ENCODE assay signal across 8 cellular contexts in the genomic region with DNA sequence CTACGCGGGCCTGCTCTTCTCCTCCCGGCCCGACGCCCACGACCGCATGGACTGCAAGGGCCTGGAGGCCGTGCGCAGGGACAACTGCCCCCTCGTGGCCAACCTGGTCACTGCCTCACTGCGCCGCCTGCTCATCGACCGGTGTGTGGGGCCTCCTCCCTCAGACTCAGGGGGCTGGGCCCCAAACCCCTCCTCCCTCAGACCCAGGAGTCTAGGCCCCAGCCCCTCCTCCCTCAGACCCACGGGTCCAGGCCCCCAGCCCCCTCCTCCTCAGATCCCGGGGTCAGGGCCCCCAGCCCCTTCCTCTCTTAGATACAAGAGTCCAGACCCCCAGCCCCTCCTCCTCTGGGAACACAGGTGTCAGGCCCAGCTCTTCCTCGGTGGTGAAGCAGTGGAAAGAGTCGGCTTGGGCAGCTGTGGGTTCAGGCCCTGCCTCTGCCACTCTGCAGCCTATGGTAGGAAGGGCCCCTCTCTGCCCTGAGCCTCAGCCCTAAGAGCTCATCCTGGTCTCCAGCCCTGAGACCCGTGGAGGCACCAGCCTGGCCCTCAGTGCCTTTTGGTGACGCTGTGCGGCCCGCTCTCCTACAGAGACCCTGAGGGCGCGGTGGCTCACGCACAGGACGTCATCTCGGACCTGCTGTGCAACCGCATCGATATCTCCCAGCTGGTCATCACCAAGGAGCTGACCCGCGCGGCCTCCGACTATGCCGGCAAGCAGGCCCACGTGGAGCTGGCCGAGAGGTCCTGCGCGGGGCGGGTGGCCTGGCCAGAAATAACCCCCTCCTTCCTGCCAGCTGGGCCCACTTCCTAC. TPM values are rescaled to one million over a fixed set of nuclear protein-coding genes. Genes with fewer than 3 reads are reported as not detected.
A peak's percentile ranks its signal among the peaks of the same experiment; 100 is the strongest.
DNase-seq lines count a peak whose midpoint lies in the region; ATAC-seq and TF ChIP-seq lines count a peak whose summit lies in the region.

No MANE protein-coding gene starts in this region.

- no peak overlapping the region; a peak in 1 of 4 replicates for H3K4me3 ChIP-seq in SK-N-SH (ENCODE audit: low read depth in 2 of 2, low read length in 1 of 2)
- no peak overlapping the region for H3K4me3 ChIP-seq in cardiac muscle cell
- no peak overlapping the region for H3K4me3 ChIP-seq in retinal pigment epithelial cell (ENCODE audit: low read length)

- no peak for TF ChIP-seq EP300 in SK-N-SH (IDR thresholded peaks at IDR 0.05; ENCODE audit: borderline replicate concordance in 1 of 2, low read depth in 1 of 2, low read length in 1 of 2)

- peak overlapping the region in 1 of 2 donors; percentile 60 for H3K27ac Mint-ChIP-seq in activated naive CD4-positive, alpha-beta T cell treated with anti-CD3 and anti-CD28 coated beads, Interleukin-2, amount 50 U/mL, for 72 hours

- no peak overlapping the region; a peak in 1 of 4 replicates for H3K27ac ChIP-seq in SK-N-SH (ENCODE audit: low read depth in 2 of 2, low read length in 1 of 2)
- H3K27ac ChIP-seq in cardiac muscle cell = no peak overlapping the region

- H3F3A ChIP-seq in SK-N-SH (replicated peaks; ENCODE audit: insufficient read depth) = peaks cover 3% of the 10 kb centered on the region

- ATAC-seq in HG03045 (IDR thresholded peaks at IDR 0.05; ENCODE audit: unreplicated experiment) (peak; percentile 19), GM18870 (IDR thresholded peaks at IDR 0.05; ENCODE audit: unreplicated experiment) (no peak), HG02938 (IDR thresholded peaks at IDR 0.05; ENCODE audit: unreplicated experiment) (no peak)
- peak; percentile 73 to 74 for ATAC-seq in activated naive CD4-positive, alpha-beta T cell treated with anti-CD3 and anti-CD28 coated beads, Interleukin-2, amount 50 U/mL, for 72 hours

- peaks cover 6 to 28% of the 10 kb centered on the region in 2 donors for H3K36me3 Mint-ChIP-seq in activated naive CD4-positive, alpha-beta T cell treated with anti-CD3 and anti-CD28 coated beads, Interleukin-2, amount 50 U/mL, for 72 hours

- no peaks in the 10 kb centered on the region for H3K79me2 ChIP-seq in SK-N-SH (ENCODE audit: insufficient read depth)

- no peaks in the 10 kb centered on the region for H3K9me2 ChIP-seq in SK-N-SH

- DNase-seq in GM13976 (ENCODE audit: low spot score) (peak; percentile 94), SK-N-SH (peak; percentile 92), cardiac muscle cell (ENCODE audit: low read depth in 1 of 2, low spot score in 1 of 2) (peak; percentile 82), retinal pigment epithelial cell (ENCODE audit: low read depth) (no peak)
- peak; percentile 67 to 83 for DNase-seq in activated naive CD4-positive, alpha-beta T cell treated with anti-CD3 and anti-CD28 coated beads, Interleukin-2, amount 50 U/mL, for 72 hours (ENCODE audit: low spot score in 2 of 2)

- no peaks in the 10 kb centered on the region for H3K36me3 ChIP-seq in SK-N-SH (replicated peaks in 1 of 2; ENCODE audit: control insufficient read depth in 1 of 2, insufficient read depth in 2 of 2, low read length in 1 of 2)
- no peaks in the 10 kb centered on the region for H3K36me3 ChIP-seq in cardiac muscle cell

- H3K9me3 ChIP-seq in SK-N-SH (no peaks in the 10 kb centered on the region), cardiac muscle cell (ENCODE audit: low read depth) (no peaks in the 10 kb centered on the region)

- TF ChIP-seq RAD21 in SK-N-SH (IDR thresholded peaks at IDR 0.05; ENCODE audit: low read length) = peak; percentile 58

- no peak overlapping the region for H3K9ac ChIP-seq in SK-N-SH

- H3K4me2 ChIP-seq in SK-N-SH = no peak overlapping the region

- in situ Hi-C loops in GM13976 (cut with MboI; ENCODE audit: low sequenced_read_pairs, unreplicated experiment) = no loop called here

- peak; percentile 96 for TF ChIP-seq CTCF in GM13976 (IDR thresholded peaks at IDR 0.05; ENCODE audit: borderline replicate concordance, control extremely low read depth, extremely low read depth, insufficient read depth, missing control alignments)
- TF ChIP-seq CTCF in SK-N-SH (IDR thresholded peaks at IDR 0.05) = peak; percentile 77
- peak; percentile 92 for TF ChIP-seq CTCF in cardiac muscle cell (IDR thresholded peaks at IDR 0.05; ENCODE audit: low read depth, low read length)
- TF ChIP-seq CTCF in retinal pigment epithelial cell (conservative IDR thresholded peaks at IDR 0.05; ENCODE audit: low read depth, low read length) = peak; percentile 91

- CTCF ChIA-PET in SK-N-SH (lab: Yijun Ruan, JAX) = interaction anchor here (0.7 to 1.8 kb wide), 18 partner anchors 9 to 141 kb away, joined by 3 to 23 read pairs (median 4); a partner anchor contains a TSS

- no peaks in the 10 kb centered on the region for H4K20me1 ChIP-seq in SK-N-SH (ENCODE audit: insufficient read depth)

- no peak overlapping the region for H2AFZ ChIP-seq in SK-N-SH (ENCODE audit: low read depth)

- no peaks in the 10 kb centered on the region for H3K9me3 Mint-ChIP-seq in activated naive CD4-positive, alpha-beta T cell treated with anti-CD3 and anti-CD28 coated beads, Interleukin-2, amount 50 U/mL, for 72 hours

- H3K4me1 ChIP-seq in SK-N-SH (ENCODE audit: control insufficient read depth in 1 of 2, insufficient read depth in 2 of 2, low read depth in 1 of 2, low read length in 1 of 2) = no peaks in the 10 kb centered on the region; a peak in 1 of 4 replicates
- peaks cover 3% of the 10 kb centered on the region for H3K4me1 ChIP-seq in cardiac muscle cell (ENCODE audit: low read depth)

- H3K27me3 ChIP-seq in SK-N-SH (ENCODE audit: insufficient read depth) (no peaks in the 10 kb centered on the region), cardiac muscle cell (peaks cover 14% of the 10 kb centered on the region)

- 74% methylated on average over 28 of the region's 39 CpGs for WGBS in SK-N-SH (ENCODE audit: low lambda C conversion rate)

- POLR2A ChIA-PET in SK-N-SH (lab: Yijun Ruan, JAX) = interaction anchor here (0.8 kb wide), 1 partner anchor 46 kb away, joined by 4 read pairs; no protein-coding TSS in a partner anchor

TF ChIP-seq in SK-N-SH, 30 proteins besides CTCF, POLR2A, EP300 and RAD21:
- TF ChIP-seq, protein P1, sequence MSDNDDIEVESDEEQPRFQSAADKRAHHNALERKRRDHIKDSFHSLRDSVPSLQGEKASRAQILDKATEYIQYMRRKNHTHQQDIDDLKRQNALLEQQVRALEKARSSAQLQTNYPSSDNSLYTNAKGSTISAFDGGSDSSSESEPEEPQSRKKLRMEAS (IDR thresholded peaks at IDR 0.05; ENCODE audit: low read depth) = peak; percentile 42; the same call in 1 of the 2 replicates
- TF ChIP-seq, protein P2, sequence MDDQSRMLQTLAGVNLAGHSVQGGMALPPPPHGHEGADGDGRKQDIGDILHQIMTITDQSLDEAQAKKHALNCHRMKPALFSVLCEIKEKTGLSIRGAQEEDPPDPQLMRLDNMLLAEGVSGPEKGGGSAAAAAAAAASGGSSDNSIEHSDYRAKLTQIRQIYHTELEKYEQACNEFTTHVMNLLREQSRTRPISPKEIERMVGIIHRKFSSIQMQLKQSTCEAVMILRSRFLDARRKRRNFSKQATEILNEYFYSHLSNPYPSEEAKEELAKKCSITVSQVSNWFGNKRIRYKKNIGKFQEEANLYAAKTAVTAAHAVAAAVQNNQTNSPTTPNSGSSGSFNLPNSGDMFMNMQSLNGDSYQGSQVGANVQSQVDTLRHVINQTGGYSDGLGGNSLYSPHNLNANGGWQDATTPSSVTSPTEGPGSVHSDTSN (IDR thresholded peaks at IDR 0.05) = no peak
- no peak for TF ChIP-seq GABPA (IDR thresholded peaks at IDR 0.05; ENCODE audit: low read depth)
- no peak for TF ChIP-seq TCF12 (IDR thresholded peaks at IDR 0.05)
- peak; percentile 60 for TF ChIP-seq SMC3 (IDR thresholded peaks at IDR 0.05; ENCODE audit: low read depth, low read length)
- no peak for TF ChIP-seq NRF1 (IDR thresholded peaks at IDR 0.05; ENCODE audit: low read depth, low read length)

RNA-seq across cellular contexts. Expression of a gene that starts 3.7 kb away (rescaled TPM):
- polyA plus RNA-seq in SK-N-SH (2012; rRNA removed) = not detected in 2 replicates
- polyA plus RNA-seq in SK-N-SH (2012; cell fraction: cytosol; rRNA removed) = 0.06 TPM in 1 of 2 replicates, not detected in the other
- polyA plus RNA-seq in SK-N-SH (2012; cell fraction: nucleus; rRNA removed) = not detected in 2 replicates
- 1 to 10 TPM; 1.1 to 1.2 TPM for total RNA-seq in activated naive CD4-positive, alpha-beta T cell treated with anti-CD3 and anti-CD28 coated beads, Interleukin-2, amount 50 U/mL, for 72 hours
- total RNA-seq in cardiac muscle cell = 0.15 and 0.35 TPM in 2 replicates
- polyA plus RNA-seq in cardiac muscle cell = 0.40 and 1.5 TPM in 2 replicates

RNA-seq across cellular contexts. Expression of a gene that starts 17.6 kb away (rescaled TPM):
- polyA plus RNA-seq in SK-N-SH (2012; rRNA removed) (not detected in 2 replicates), cardiac muscle cell (0.30 and 0.31 TPM in 2 replicates)
- not detected in 2 replicates for polyA plus RNA-seq in SK-N-SH (2012; cell fraction: cytosol; rRNA removed)
- polyA plus RNA-seq in SK-N-SH (2012; cell fraction: nucleus; rRNA removed) = not detected in 2 replicates
- 1 to 10 TPM in 1 of 2 donors, under 1 TPM in 1; 0.91 to 1.9 TPM for total RNA-seq in activated naive CD4-positive, alpha-beta T cell treated with anti-CD3 and anti-CD28 coated beads, Interleukin-2, amount 50 U/mL, for 72 hours
- total RNA-seq in cardiac muscle cell = 0.04 and 0.18 TPM in 2 replicates

RNA-seq across cellular contexts. Expression of a gene that starts 30.9 kb away (rescaled TPM):
- polyA plus RNA-seq in SK-N-SH (2012; rRNA removed) (28.6 and 33.6 TPM in 2 replicates), cardiac muscle cell (62.3 and 74.3 TPM in 2 replicates)
- polyA plus RNA-seq in SK-N-SH (2012; cell fraction: cytosol; rRNA removed) = 8.1 and 14.9 TPM in 2 replicates
- 109 and 151 TPM in 2 replicates for polyA plus RNA-seq in SK-N-SH (2012; cell fraction: nucleus; rRNA removed)
- 100 to 1,000 TPM; 183 to 254 TPM for total RNA-seq in activated naive CD4-positive, alpha-beta T cell treated with anti-CD3 and anti-CD28 coated beads, Interleukin-2, amount 50 U/mL, for 72 hours
- 70.7 and 73.8 TPM in 2 replicates for total RNA-seq in cardiac muscle cell

RNA-seq across cellular contexts. Expression of a gene that starts 38.8 kb away (rescaled TPM):
- polyA plus RNA-seq in SK-N-SH (2012; rRNA removed) (72.8 and 108 TPM in 2 replicates), cardiac muscle cell (58.3 and 62.0 TPM in 2 replicates)
- 66.3 and 75.1 TPM in 2 replicates for polyA plus RNA-seq in SK-N-SH (2012; cell fraction: cytosol; rRNA removed)
- 141 and 150 TPM in 2 replicates for polyA plus RNA-seq in SK-N-SH (2012; cell fraction: nucleus; rRNA removed)
- total RNA-seq in activated naive CD4-positive, alpha-beta T cell treated with anti-CD3 and anti-CD28 coated beads, Interleukin-2, amount 50 U/mL, for 72 hours = 10 to 100 TPM; 51.1 to 61.2 TPM
- 58.4 and 60.1 TPM in 2 replicates for total RNA-seq in cardiac muscle cell

RNA-seq across cellular contexts. Expression of a gene that starts 49.6 kb away (rescaled TPM):
- polyA plus RNA-seq in SK-N-SH (2012; rRNA removed) (0.43 and 0.76 TPM in 2 replicates), cardiac muscle cell (0.53 and 1.8 TPM in 2 replicates)
- polyA plus RNA-seq in SK-N-SH (2012; cell fraction: cytosol; rRNA removed) = 0.05 and 0.20 TPM in 2 replicates
- 3.4 and 4.7 TPM in 2 replicates for polyA plus RNA-seq in SK-N-SH (2012; cell fraction: nucleus; rRNA removed)
- 100 to 1,000 TPM in 1 of 2 donors, 10 to 100 TPM in 1; 90.8 to 166 TPM for total RNA-seq in activated naive CD4-positive, alpha-beta T cell treated with anti-CD3 and anti-CD28 coated beads, Interleukin-2, amount 50 U/mL, for 72 hours
- total RNA-seq in cardiac muscle cell = 0.32 and 3.5 TPM in 2 replicates

Comparison
In these comparisons a context has a peak if more than half of its experiments do, and no peak if none do; other contexts are left out.
1. ATAC-seq: peak in HG03045 (single experiment) and activated naive CD4-positive, alpha-beta T cell treated with anti-CD3 and anti-CD28 coated beads, Interleukin-2, amount 50 U/mL, for 72 hours (2 of 2); none in GM18870 (single experiment) and HG02938 (single experiment).
2. Peak in every context shown above with its lines, with median percentiles within 50 percentile points of each other: CTCF ChIP-seq.